17 cellular contexts compared by ENCODE assay signal in genomic region chr19:366205-366783, GRCh38. TPM values are rescaled to one million over a fixed set of nuclear protein-coding genes. Genes with fewer than 3 reads are reported as not detected.
A peak's percentile ranks its signal among the peaks of the same experiment; 100 is the strongest.
DNase-seq lines count a peak whose midpoint lies in the region; ATAC-seq and TF ChIP-seq lines count a peak whose summit lies in the region.
"Had no signal": no experiment of that assay in that cellular context is flagged by ENCODE, and none has a peak within 500 bp of the region (broad histone marks: within the 10 kb centered on the region; RNA-seq: fewer than 3 reads in every experiment).

No MANE protein-coding gene starts in this region.

- H3K4me2 ChIP-seq in osteoblast (ENCODE audit: insufficient read depth, low read length) = no peak overlapping the region
- H3K4me2 ChIP-seq: BLaER1 had no signal

- H2AFZ ChIP-seq in osteoblast (ENCODE audit: low read length) = no peak overlapping the region

- no peak overlapping the region for H3K9ac ChIP-seq in endodermal cell (ENCODE audit: extremely low read depth, low read length, poor library complexity, severe bottlenecking)
- H3K9ac ChIP-seq: BLaER1 had no signal

- no peak for TF ChIP-seq CTCF in natural killer cell (IDR thresholded peaks at IDR 0.05)
- no peak for TF ChIP-seq CTCF in endodermal cell (conservative IDR thresholded peaks at IDR 0.05)
- no peak for TF ChIP-seq CTCF in osteoblast (IDR thresholded peaks at IDR 0.05; ENCODE audit: extremely low read depth, low read depth, low read length)

- H3K27me3 Mint-ChIP-seq in natural killer cell (ENCODE audit: low read depth in 2 of 2) = peaks cover 13 to 18% of the 10 kb centered on the region in 2 donors
- H3K27me3 Mint-ChIP-seq in natural killer cell treated with Interleukin-12 subunit alpha and Interleukin-12 subunit beta and Interleukin-15 and Interleukin-18, amount 100 ng/mL, for 72 hours = peaks cover under 1 to 16% of the 10 kb centered on the region in 2 donors
- H3K27me3 Mint-ChIP-seq in endodermal cell (ENCODE audit: insufficient read depth) = peaks cover 7% of the 10 kb centered on the region

- ATAC-seq in natural killer cell (no peak), HG03039 (IDR thresholded peaks at IDR 0.05; ENCODE audit: unreplicated experiment) (no peak), HG03108 (IDR thresholded peaks at IDR 0.05; ENCODE audit: unreplicated experiment) (no peak)
- no peak for ATAC-seq in natural killer cell treated with Interleukin-12 subunit alpha and Interleukin-12 subunit beta and Interleukin-15 and Interleukin-18, amount 100 ng/mL, for 72 hours

- H3K27me3 ChIP-seq in endodermal cell (ENCODE audit: control insufficient read depth, insufficient read depth, low read length, poor library complexity, severe bottlenecking) = no peaks in the 10 kb centered on the region
- peaks cover 24% of the 10 kb centered on the region for H3K27me3 ChIP-seq in osteoblast (ENCODE audit: insufficient read depth, low read length)
- H3K27me3 ChIP-seq: BLaER1 had no signal

- H3K4me3 Mint-ChIP-seq in natural killer cell = no peak overlapping the region
- no peak overlapping the region for H3K4me3 Mint-ChIP-seq in natural killer cell treated with Interleukin-12 subunit alpha and Interleukin-12 subunit beta and Interleukin-15 and Interleukin-18, amount 100 ng/mL, for 72 hours
- H3K4me3 Mint-ChIP-seq in endodermal cell = no peak overlapping the region
- H3K4me3 Mint-ChIP-seq: CD8-positive, alpha-beta memory T cell; HFFc6 had no signal

- H3K9me3 ChIP-seq in endodermal cell (ENCODE audit: control insufficient read depth, low read length) (no peaks in the 10 kb centered on the region), osteoblast (ENCODE audit: low read depth, low read length) (no peaks in the 10 kb centered on the region)
- H3K9me3 ChIP-seq: Caco-2 had no signal

- H3K4me1 ChIP-seq in endodermal cell (ENCODE audit: control insufficient read depth, insufficient read depth, low read length) (no peaks in the 10 kb centered on the region), osteoblast (ENCODE audit: insufficient read depth, low read length) (no peaks in the 10 kb centered on the region)
- H3K4me1 ChIP-seq: BLaER1, Caco-2 had no signal

- H3K79me2 ChIP-seq in osteoblast (ENCODE audit: insufficient read depth, low read length) = no peaks in the 10 kb centered on the region

- H3K27ac Mint-ChIP-seq in natural killer cell = no peak overlapping the region
- no peak overlapping the region for H3K27ac Mint-ChIP-seq in natural killer cell treated with Interleukin-12 subunit alpha and Interleukin-12 subunit beta and Interleukin-15 and Interleukin-18, amount 100 ng/mL, for 72 hours
- H3K27ac Mint-ChIP-seq in endodermal cell = no peak overlapping the region
- H3K27ac Mint-ChIP-seq: CD8-positive, alpha-beta memory T cell; HFFc6 had no signal

- intact Hi-C loops in natural killer cell (cut with micrococcal nuclease) = no loop called here

- H3K27ac ChIP-seq in endodermal cell (ENCODE audit: low read depth, low read length) (no peak overlapping the region), osteoblast (ENCODE audit: low read depth, low read length) (no peak overlapping the region)
- H3K27ac ChIP-seq: BLaER1 had no signal

- peak; percentile 5 for DNase-seq in natural killer cell
- no peak for DNase-seq in natural killer cell treated with Interleukin-12 subunit alpha and Interleukin-12 subunit beta and Interleukin-15 and Interleukin-18, amount 100 ng/mL, for 72 hours (ENCODE audit: low spot score)
- DNase-seq in endodermal cell = peak; percentile 7
- peak; percentile 81 for DNase-seq in osteoblast (ENCODE audit: insufficient read length, low spot score, missing footprints)
- DNase-seq in activated T-cell treated with anti-CD3 and anti-CD28 coated beads, Interleukin-2, amount 50 U/mL, for 48 hours = no peak
- DNase-seq: 8988T; AML-193; Caco-2; CD8-positive, alpha-beta memory T cell; DND-41; GDM1; GOT3; HCEC 1CT; HFFc6 had no signal

- H4K20me1 ChIP-seq in osteoblast (ENCODE audit: insufficient read depth, low read length) = no peaks in the 10 kb centered on the region
- H4K20me1 ChIP-seq: BLaER1 had no signal

- no peaks in the 10 kb centered on the region for H3K9me3 Mint-ChIP-seq in natural killer cell
- no peaks in the 10 kb centered on the region for H3K9me3 Mint-ChIP-seq in natural killer cell treated with Interleukin-12 subunit alpha and Interleukin-12 subunit beta and Interleukin-15 and Interleukin-18, amount 100 ng/mL, for 72 hours
- H3K9me3 Mint-ChIP-seq in endodermal cell = no peaks in the 10 kb centered on the region
- H3K9me3 Mint-ChIP-seq: CD8-positive, alpha-beta memory T cell; HFFc6 had no signal

- WGBS in endodermal cell (ENCODE audit: insufficient coverage in 1 of 2, insufficient read length in 1 of 2), 2 experiments = 95 to 96% methylated on average over 9 to 16 of the region's 17 CpGs

- no peaks in the 10 kb centered on the region for H3K4me1 Mint-ChIP-seq in natural killer cell
- H3K4me1 Mint-ChIP-seq in natural killer cell treated with Interleukin-12 subunit alpha and Interleukin-12 subunit beta and Interleukin-15 and Interleukin-18, amount 100 ng/mL, for 72 hours (ENCODE audit: low read depth in 2 of 2) = no peaks in the 10 kb centered on the region
- H3K4me1 Mint-ChIP-seq in endodermal cell = no peaks in the 10 kb centered on the region
- H3K4me1 Mint-ChIP-seq: CD8-positive, alpha-beta memory T cell had no signal

- no peaks in the 10 kb centered on the region for H3K36me3 Mint-ChIP-seq in natural killer cell
- H3K36me3 Mint-ChIP-seq in natural killer cell treated with Interleukin-12 subunit alpha and Interleukin-12 subunit beta and Interleukin-15 and Interleukin-18, amount 100 ng/mL, for 72 hours = no peaks in the 10 kb centered on the region
- H3K36me3 Mint-ChIP-seq in endodermal cell (ENCODE audit: low read depth) = no peaks in the 10 kb centered on the region
- H3K36me3 Mint-ChIP-seq: CD8-positive, alpha-beta memory T cell had no signal

- H3K4me3 ChIP-seq in endodermal cell (ENCODE audit: low read length) = no peak overlapping the region
- H3K4me3 ChIP-seq in osteoblast (ENCODE audit: insufficient read depth, low read length) = no peak overlapping the region
- H3K4me3 ChIP-seq: BLaER1 had no signal

- H3K36me3 ChIP-seq in endodermal cell (ENCODE audit: control insufficient read depth, insufficient read depth, low read length) = no peaks in the 10 kb centered on the region
- no peaks in the 10 kb centered on the region for H3K36me3 ChIP-seq in osteoblast (ENCODE audit: insufficient read depth, low read length)
- H3K36me3 ChIP-seq: BLaER1 had no signal

RNA-seq across cellular contexts. Expression of gene MIER2, which starts 21.7 kb away (rescaled TPM):
- total RNA-seq in natural killer cell = 10 to 100 TPM; 14.8 to 17.7 (median 15.4) TPM
- 10 to 100 TPM; 26.2 to 39.4 TPM for total RNA-seq in natural killer cell treated with Interleukin-12 subunit alpha and Interleukin-12 subunit beta and Interleukin-15 and Interleukin-18, amount 100 ng/mL, for 72 hours
- total RNA-seq in endodermal cell = 10 to 100 TPM; 50.5 to 51.3 TPM
- 42.8 TPM for polyA plus RNA-seq in endodermal cell (2013, experiment 1 of 2)
- 45.0 TPM for polyA plus RNA-seq in endodermal cell (2013, experiment 2 of 2)
- 10.9 and 14.8 TPM in 2 replicates for total RNA-seq in osteoblast

RNA-seq across cellular contexts. Expression of gene C2CD4C, which starts 42.7 kb away (rescaled TPM):
- total RNA-seq in natural killer cell (not detected), endodermal cell (10 to 100 TPM in 1 of 2 donors, 1 to 10 TPM in 1; 5.6 to 25.0 TPM), osteoblast (not detected in 2 replicates)
- total RNA-seq in natural killer cell treated with Interleukin-12 subunit alpha and Interleukin-12 subunit beta and Interleukin-15 and Interleukin-18, amount 100 ng/mL, for 72 hours = not detected
- 20.2 TPM for polyA plus RNA-seq in endodermal cell (2013, experiment 1 of 2)
- polyA plus RNA-seq in endodermal cell (2013, experiment 2 of 2) = 16.2 TPM
- total RNA-seq: CD8-positive, alpha-beta memory T cell; HFFc6 had no signal
- polyA plus RNA-seq: CD8-positive, alpha-beta memory T cell had no signal

Comparison
In these comparisons a context has a peak if more than half of its experiments do, and no peak if none do; other contexts are left out.
1. DNase-seq: peak in natural killer cell (single experiment), endodermal cell (single experiment) and osteoblast (single experiment); none in natural killer cell treated with Interleukin-12 subunit alpha and Interleukin-12 subunit beta and Interleukin-15 and Interleukin-18, amount 100 ng/mL, for 72 hours (single experiment) and activated T-cell treated with anti-CD3 and anti-CD28 coated beads, Interleukin-2, amount 50 U/mL, for 48 hours (0 of 2).